In the genomic region with DNA sequence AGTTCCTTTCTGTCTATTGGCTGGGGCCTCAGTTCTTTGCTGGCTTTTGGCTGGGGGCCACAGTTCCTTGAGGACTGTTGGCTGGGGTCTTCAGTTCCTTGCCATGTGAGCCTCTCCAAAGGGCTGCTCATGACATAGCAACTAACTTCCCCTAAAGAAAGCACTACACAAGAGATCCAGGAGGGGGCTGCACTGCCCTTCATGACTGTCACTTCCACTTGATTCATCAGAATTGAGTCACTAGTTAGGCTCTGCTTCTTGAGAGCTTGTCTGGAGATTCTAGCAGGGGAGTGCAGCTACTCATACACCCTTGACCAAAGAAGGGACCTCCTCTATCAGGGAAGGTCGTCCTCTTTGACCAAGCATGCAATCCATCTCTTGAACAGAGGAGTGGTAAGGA, we compare ENCODE assay signal across 8 cellular contexts. TPM values are rescaled to one million over a fixed set of nuclear protein-coding genes. Genes with fewer than 3 reads are reported as not detected.
A peak's percentile ranks its signal among the peaks of the same experiment; 100 is the strongest.
DNase-seq lines count a peak whose midpoint lies in the region; ATAC-seq and TF ChIP-seq lines count a peak whose summit lies in the region.

No MANE protein-coding gene starts in this region.

- H3K27ac Mint-ChIP-seq in neural progenitor cell: no peak overlapping the region

- intact Hi-C loops in left ventricle myocardium superior (cut with micrococcal nuclease) (no loop called here), body of pancreas (cut with DNase I) (loop anchor here (10.0 kb wide), 1 partner anchor 221 kb away; no protein-coding TSS in a partner anchor), head of caudate nucleus (cut with DNase I) (no loop called here)

- no peaks in the 10 kb centered on the region for H3K79me2 ChIP-seq in neural progenitor cell (ENCODE audit: low read depth)

- H3F3A ChIP-seq in neural progenitor cell (ENCODE audit: low read depth): no peaks in the 10 kb centered on the region

- H3K4me3 ChIP-seq in right atrium auricular region: no peak overlapping the region
- no peak overlapping the region for H3K4me3 ChIP-seq in body of pancreas
- no peak overlapping the region for H3K4me3 ChIP-seq in neural progenitor cell

- H3K4me3 Mint-ChIP-seq in neural progenitor cell: no peak overlapping the region

- no peak for TF ChIP-seq POLR2A in body of pancreas (IDR thresholded peaks at IDR 0.05)

- no peaks in the 10 kb centered on the region for H4K20me1 ChIP-seq in neural progenitor cell (ENCODE audit: low read depth)

- H3K27me3 Mint-ChIP-seq in neural progenitor cell (ENCODE audit: insufficient read depth, low read depth): peaks cover 7% of the 10 kb centered on the region

- H3K36me3 ChIP-seq in right atrium auricular region (no peaks in the 10 kb centered on the region), body of pancreas (replicated peaks in 1 of 2; ENCODE audit: insufficient read depth in 1 of 2, low read depth in 2 of 2) (no peaks in the 10 kb centered on the region), neural progenitor cell (no peaks in the 10 kb centered on the region)

- H3K4me2 ChIP-seq in neural progenitor cell: no peak overlapping the region

- 13 to 20% methylated on average over 1 of the region's 1 CpG for WGBS in body of pancreas, 2 donors

- peak overlapping the region; percentile 59 for H2AFZ ChIP-seq in neural progenitor cell (replicated peaks)

- peak in 1 of 2 donors; percentile 42 for TF ChIP-seq CTCF in right atrium auricular region (IDR thresholded peaks at IDR 0.05)
- peak in 3 of 7 experiments; percentile 19 to 55 (median 31) for TF ChIP-seq CTCF in body of pancreas (IDR thresholded peaks at IDR 0.05)
- TF ChIP-seq CTCF in neural progenitor cell (IDR thresholded peaks at IDR 0.05): peak; percentile 65

- no peak for DNase-seq in left ventricle myocardium superior
- no peak for DNase-seq in right atrium auricular region (ENCODE audit: low spot score)
- DNase-seq in NOMO-1 treated with dmso at 0.1 percent for 144 hours (lab: John Stamatoyannopoulos, UW; ENCODE audit: unreplicated experiment): peak; percentile 33
- DNase-seq in body of pancreas: peak in 3 of 4 donors; percentile 21 to 33 (median 27)
- DNase-seq in neural progenitor cell (ENCODE audit: low spot score): peak; percentile 69
- DNase-seq in head of caudate nucleus: no peak
- no peak for DNase-seq in NCI-H187 (lab: John Stamatoyannopoulos, UW)

- H3K4me1 ChIP-seq in right atrium auricular region (no peaks in the 10 kb centered on the region), body of pancreas (no peaks in the 10 kb centered on the region), neural progenitor cell (no peaks in the 10 kb centered on the region)

- no peaks in the 10 kb centered on the region for H3K4me1 Mint-ChIP-seq in neural progenitor cell

- peaks cover 0 to 8% of the 10 kb centered on the region in 2 donors for H3K9me3 ChIP-seq in right atrium auricular region
- no peaks in the 10 kb centered on the region for H3K9me3 ChIP-seq in body of pancreas
- no peaks in the 10 kb centered on the region for H3K9me3 ChIP-seq in neural progenitor cell (ENCODE audit: low read depth)

- H3K27me3 ChIP-seq in right atrium auricular region (no peaks in the 10 kb centered on the region), body of pancreas (no peaks in the 10 kb centered on the region), neural progenitor cell (no peaks in the 10 kb centered on the region)

- H3K27ac ChIP-seq in right atrium auricular region: no peak overlapping the region
- no peak overlapping the region for H3K27ac ChIP-seq in body of pancreas
- H3K27ac ChIP-seq in neural progenitor cell: no peak overlapping the region

- ATAC-seq in left ventricle myocardium superior (peak; percentile 44), body of pancreas (no peak), GM21717 (IDR thresholded peaks at IDR 0.05; ENCODE audit: unreplicated experiment) (no peak)

- no peaks in the 10 kb centered on the region for H3K36me3 Mint-ChIP-seq in neural progenitor cell

- no peak overlapping the region for H3K9ac ChIP-seq in neural progenitor cell

- no peaks in the 10 kb centered on the region for H3K9me3 Mint-ChIP-seq in neural progenitor cell

RNA-seq across cellular contexts. Expression of gene MKX, which starts 38.0 kb away (rescaled TPM):
- 0.15 TPM for total RNA-seq in left ventricle myocardium superior
- total RNA-seq in right atrium auricular region: under 1 TPM; 0.22 to 0.63 TPM
- 1 to 10 TPM in 1 of 2 donors, under 1 TPM in 1; 0.33 to 1.6 TPM for total RNA-seq in body of pancreas
- total RNA-seq in neural progenitor cell (ENCODE audit: low replicate concordance): 0.22 TPM in 1 of 2 replicates, not detected in the other

Comparison
In these comparisons a context has a peak if more than half of its experiments do, and no peak if none do; other contexts are left out.
1. DNase-seq: peak in NOMO-1 treated with dmso at 0.1 percent for 144 hours (single experiment), body of pancreas (3 of 4) and neural progenitor cell (single experiment); none in left ventricle myocardium superior (single experiment), right atrium auricular region (single experiment), head of caudate nucleus (0 of 42) and NCI-H187 (0 of 2).